24 cellular contexts compared by ENCODE assay signal in genomic region chr1:195237161-195237889, GRCh38.
DNase-seq lines count a peak whose midpoint lies in the region; ATAC-seq, FAIRE-seq and TF ChIP-seq lines count a peak whose summit lies in the region.
"Had no signal": no experiment of that assay in that cellular context is flagged by ENCODE, and none has a peak within 500 bp of the region (broad histone marks: within the 10 kb centered on the region; RNA-seq: fewer than 3 reads in every experiment).

No MANE protein-coding gene starts in this region.

- FAIRE-seq in bronchial epithelial cell (lab: Jason Lieb, UNC) = peak; percentile 47
- FAIRE-seq in RCC 7860 (lab: Jason Lieb, UNC) = no peak
- FAIRE-seq: GM12892, HTR-8/SVneo had no signal

- TF ChIP-seq CTCF in right atrium auricular region (IDR thresholded peaks at IDR 0.05) (no peak), bronchial epithelial cell (IDR thresholded peaks at IDR 0.05; ENCODE audit: insufficient read depth, low read length, severe bottlenecking) (no peak), lower lobe of right lung (IDR thresholded peaks at IDR 0.05) (no peak)

- ATAC-seq in lower lobe of right lung (peak; percentile 18 to 32), HG03442 (IDR thresholded peaks at IDR 0.05; ENCODE audit: unreplicated experiment) (no peak)
- ATAC-seq: Right ventricle myocardium inferior had no signal

- H3K4me3 ChIP-seq in right atrium auricular region (no peak overlapping the region), bronchial epithelial cell (ENCODE audit: low read depth, low read length) (no peak overlapping the region), lower lobe of right lung (no peak overlapping the region)

- H3K36me3 ChIP-seq in right atrium auricular region (no peaks in the 10 kb centered on the region), bronchial epithelial cell (ENCODE audit: control insufficient read depth, insufficient read depth, low read length) (no peaks in the 10 kb centered on the region), lower lobe of right lung (no peaks in the 10 kb centered on the region)

- H3K9me3 ChIP-seq in right atrium auricular region (peaks cover 0 to 9% of the 10 kb centered on the region in 2 donors), lower lobe of right lung (no peaks in the 10 kb centered on the region)
- H3K9me3 ChIP-seq: Caco-2 had no signal

- intact Hi-C loops in cardiac septum (cut with DNase I) (no loop called here), lower lobe of right lung (cut with DNase I) (no loop called here)

- DNase-seq in cardiac septum (ENCODE audit: low spot score) = peak; percentile 55
- no peak for DNase-seq in right atrium auricular region (ENCODE audit: low spot score)
- no peak for DNase-seq in bronchial epithelial cell (ENCODE audit: low read depth)
- no peak for DNase-seq in lower lobe of right lung
- DNase-seq in activated CD4-positive, CD25-positive, alpha-beta regulatory T cell (lab: John Stamatoyannopoulos, UW) = no peak
- DNase-seq in RCC 7860 (ENCODE audit: low spot score) = no peak
- no peak for DNase-seq in activated CD8-positive, alpha-beta memory T cell treated with anti-CD3 and anti-CD28 coated beads for 24 hours
- DNase-seq: Caco-2; CD4-positive, alpha-beta T cell; DMS 273 treated with DMSO at 0.1 percent for 48 hours; DMS79 treated with DMSO at 0.1 percent for 48 hours; KG1; NCI-H1092; NCI-H1436; NCI-H187 treated with DMSO at 0.1 percent for 48 hours; NCI-H2107; NCI-H446 treated with DMSO at 0.1 percent for 48 hours; NCI-H526 treated with DMSO at 0.1 percent for 48 hours; OCI-M1 had no signal

- H3K27me3 ChIP-seq in right atrium auricular region (no peaks in the 10 kb centered on the region), bronchial epithelial cell (ENCODE audit: control insufficient read depth, insufficient read depth, low read length) (no peaks in the 10 kb centered on the region), lower lobe of right lung (ENCODE audit: low read depth) (no peaks in the 10 kb centered on the region)

- no peaks in the 10 kb centered on the region for H3K4me1 ChIP-seq in right atrium auricular region
- H3K4me1 ChIP-seq in lower lobe of right lung = no peaks in the 10 kb centered on the region
- H3K4me1 ChIP-seq: Caco-2 had no signal

- H3K27ac ChIP-seq in right atrium auricular region (no peak overlapping the region), lower lobe of right lung (no peak overlapping the region)
- H3K27ac ChIP-seq: 22Rv1 had no signal
